ENCODE assay signal across 10 cellular contexts in genomic region chr13:25752957-25753540, GRCh38.
DNase-seq lines count a peak whose midpoint lies in the region; ATAC-seq, FAIRE-seq and TF ChIP-seq lines count a peak whose summit lies in the region.
"Had no signal": no experiment of that assay in that cellular context is flagged by ENCODE, and none has a peak within 500 bp of the region (broad histone marks: within the 10 kb centered on the region; RNA-seq: fewer than 3 reads in every experiment).

No MANE protein-coding gene starts in this region.

- no peaks in the 10 kb centered on the region for H3K27me3 Mint-ChIP-seq in chondrocyte (ENCODE audit: low read depth)
- peaks cover 10 to 11% of the 10 kb centered on the region in 2 donors for H3K27me3 Mint-ChIP-seq in natural killer cell treated with Interleukin-12 subunit alpha and Interleukin-12 subunit beta and Interleukin-15 and Interleukin-18, amount 100 ng/mL, for 72 hours
- H3K27me3 Mint-ChIP-seq in endothelial cell (ENCODE audit: unreplicated experiment) = no peaks in the 10 kb centered on the region

- H3K36me3 Mint-ChIP-seq in chondrocyte (ENCODE audit: low read depth) (no peaks in the 10 kb centered on the region), endothelial cell (ENCODE audit: low read depth, unreplicated experiment) (no peaks in the 10 kb centered on the region)
- H3K36me3 Mint-ChIP-seq in natural killer cell treated with Interleukin-12 subunit alpha and Interleukin-12 subunit beta and Interleukin-15 and Interleukin-18, amount 100 ng/mL, for 72 hours = no peaks in the 10 kb centered on the region

- TF ChIP-seq CTCF in NB4 (IDR thresholded peaks at IDR 0.05; ENCODE audit: low read depth, low read length) = no peak
- TF ChIP-seq CTCF in chondrocyte (IDR thresholded peaks at IDR 0.05) = no peak
- no peak for TF ChIP-seq CTCF in endothelial cell (IDR thresholded peaks at IDR 0.05; ENCODE audit: unreplicated experiment)

- H3K4me1 Mint-ChIP-seq in chondrocyte (ENCODE audit: low read depth) (peaks cover 52% of the 10 kb centered on the region), endothelial cell (ENCODE audit: unreplicated experiment) (peaks cover 25% of the 10 kb centered on the region)
- H3K4me1 Mint-ChIP-seq in natural killer cell treated with Interleukin-12 subunit alpha and Interleukin-12 subunit beta and Interleukin-15 and Interleukin-18, amount 100 ng/mL, for 72 hours (ENCODE audit: low read depth in 2 of 2) = peaks cover 27 to 31% of the 10 kb centered on the region in 2 donors

- no peak overlapping the region for H3K4me3 ChIP-seq in NB4 (ENCODE audit: low read depth, low read length)
- H3K4me3 ChIP-seq: gastrocnemius medialis had no signal

- ATAC-seq in natural killer cell treated with Interleukin-12 subunit alpha and Interleukin-12 subunit beta and Interleukin-15 and Interleukin-18, amount 100 ng/mL, for 72 hours = peak; percentile 91 to 93
- no peak for ATAC-seq in GM18498 (IDR thresholded peaks at IDR 0.05; ENCODE audit: unreplicated experiment)
- no peak for ATAC-seq in SK-N-SH treated with all-trans-retinoic acid at 6 μM for 48 hours
- ATAC-seq: gastrocnemius medialis had no signal

- FAIRE-seq in GM12892 (lab: Jason Lieb, UNC) = no peak
- FAIRE-seq: GM12891 had no signal

- TF ChIP-seq POLR2A in NB4 (IDR thresholded peaks at IDR 0.05; ENCODE audit: extremely low read depth, insufficient read length) = no peak
- no peak for TF ChIP-seq POLR2A in GM12892 (IDR thresholded peaks at IDR 0.05; ENCODE audit: low read depth, low read length)

- H3K4me3 Mint-ChIP-seq in chondrocyte (ENCODE audit: unreplicated experiment) (no peak overlapping the region), endothelial cell (ENCODE audit: unreplicated experiment) (no peak overlapping the region)
- peak overlapping the region; percentile 26 for H3K4me3 Mint-ChIP-seq in natural killer cell treated with Interleukin-12 subunit alpha and Interleukin-12 subunit beta and Interleukin-15 and Interleukin-18, amount 100 ng/mL, for 72 hours

- peak; percentile 16 for DNase-seq in Caki2 (ENCODE audit: low read depth)
- DNase-seq in NB4 (ENCODE audit: low read depth) = peak; percentile 88
- no peak for DNase-seq in chondrocyte (ENCODE audit: low spot score)
- DNase-seq in natural killer cell treated with Interleukin-12 subunit alpha and Interleukin-12 subunit beta and Interleukin-15 and Interleukin-18, amount 100 ng/mL, for 72 hours (ENCODE audit: low spot score) = peak; percentile 71
- no peak for DNase-seq in GM12892 (ENCODE audit: insufficient read length)
- no peak for DNase-seq in endothelial cell (ENCODE audit: low spot score)

- H3K27ac Mint-ChIP-seq in chondrocyte (ENCODE audit: unreplicated experiment) = peak overlapping the region; percentile 87
- H3K27ac Mint-ChIP-seq in natural killer cell treated with Interleukin-12 subunit alpha and Interleukin-12 subunit beta and Interleukin-15 and Interleukin-18, amount 100 ng/mL, for 72 hours = peak overlapping the region in 1 of 2 donors; percentile 22
- no peak overlapping the region for H3K27ac Mint-ChIP-seq in endothelial cell (ENCODE audit: unreplicated experiment)

- in situ Hi-C loops in Caki2 (cut with HindIII; ENCODE audit: low pct_unique_long_range_greater_than_20kb, low sequenced_read_pairs) = no loop called here

- H3K9me3 Mint-ChIP-seq in chondrocyte (ENCODE audit: low read depth) (no peaks in the 10 kb centered on the region), endothelial cell (ENCODE audit: unreplicated experiment) (no peaks in the 10 kb centered on the region)
- H3K9me3 Mint-ChIP-seq in natural killer cell treated with Interleukin-12 subunit alpha and Interleukin-12 subunit beta and Interleukin-15 and Interleukin-18, amount 100 ng/mL, for 72 hours = no peaks in the 10 kb centered on the region

TF ChIP-seq in SK-N-SH treated with all-trans-retinoic acid at 6 μM for 48 hours, 23 proteins besides CTCF, POLR2A, EP300 and RAD21:
- TF ChIP-seq TCF4 (CRISPR knock-in tag; IDR thresholded peaks at IDR 0.05; ENCODE audit: borderline replicate concordance) = no peak
- no peak for TF ChIP-seq CSRNP3 (CRISPR knock-in tag; IDR thresholded peaks at IDR 0.05)
- no peak for TF ChIP-seq GLIS3 (CRISPR knock-in tag; IDR thresholded peaks at IDR 0.05)
- no peak for TF ChIP-seq ARNTL (CRISPR knock-in tag; IDR thresholded peaks at IDR 0.05; ENCODE audit: borderline replicate concordance, low read depth)
- no peak for TF ChIP-seq RARB (CRISPR knock-in tag; IDR thresholded peaks at IDR 0.05)
- no peak for TF ChIP-seq OSR1 (CRISPR knock-in tag; IDR thresholded peaks at IDR 0.05)
- no peak for TF ChIP-seq CSDC2 (CRISPR knock-in tag; IDR thresholded peaks at IDR 0.05)
- TF ChIP-seq ZFP30 (CRISPR knock-in tag; IDR thresholded peaks at IDR 0.05) = no peak
- TF ChIP-seq BACH2 (CRISPR knock-in tag; IDR thresholded peaks at IDR 0.05; ENCODE audit: borderline replicate concordance) = no peak
- TF ChIP-seq ZNF8 (CRISPR knock-in tag; IDR thresholded peaks at IDR 0.05) = no peak
TF ChIP-seq in SK-N-SH treated with all-trans-retinoic acid at 6 μM for 48 hours: peak in this region for 0.

Comparison
In these comparisons a context has a peak if more than half of its experiments do, and no peak if none do; other contexts are left out.
1. DNase-seq: peak in Caki2 (single experiment), NB4 (single experiment) and natural killer cell treated with Interleukin-12 subunit alpha and Interleukin-12 subunit beta and Interleukin-15 and Interleukin-18, amount 100 ng/mL, for 72 hours (single experiment); none in chondrocyte (single experiment), GM12892 (single experiment) and endothelial cell (single experiment).
2. ATAC-seq: peak in natural killer cell treated with Interleukin-12 subunit alpha and Interleukin-12 subunit beta and Interleukin-15 and Interleukin-18, amount 100 ng/mL, for 72 hours (2 of 2); none in GM18498 (single experiment) and SK-N-SH treated with all-trans-retinoic acid at 6 μM for 48 hours (single experiment).